ENCODE assay signal across 20 cellular contexts in genomic region chr1:180042994-180043622, GRCh38.
DNase-seq lines count a peak whose midpoint lies in the region; ATAC-seq and TF ChIP-seq lines count a peak whose summit lies in the region.
"Had no signal": no experiment of that assay in that cellular context is flagged by ENCODE, and none has a peak within 500 bp of the region (broad histone marks: within the 10 kb centered on the region; RNA-seq: fewer than 3 reads in every experiment).

No MANE protein-coding gene starts in this region.

- CTCF ChIA-PET in SK-N-SH (lab: Yijun Ruan, JAX): interaction anchor here (1.1 to 1.2 kb wide), 2 partner anchors 9 to 175 kb away, joined by 3 to 5 read pairs; no protein-coding TSS in a partner anchor

- H3K36me3 ChIP-seq in MG63 (peaks cover 42% of the 10 kb centered on the region), osteoblast (ENCODE audit: insufficient read depth, low read length) (peaks cover 39% of the 10 kb centered on the region), MM.1S (replicated peaks; ENCODE audit: insufficient read depth, low read length) (peaks cover 25% of the 10 kb centered on the region), SK-N-SH (replicated peaks in 1 of 2; ENCODE audit: control insufficient read depth in 1 of 2, insufficient read depth in 2 of 2, low read length in 1 of 2) (peaks cover 59% of the 10 kb centered on the region in 2 experiments)

- no peak for TF ChIP-seq EP300 in SK-N-SH (IDR thresholded peaks at IDR 0.05; ENCODE audit: borderline replicate concordance in 1 of 2, low read depth in 1 of 2, low read length in 1 of 2)

- H3K27me3 ChIP-seq in MG63 (no peaks in the 10 kb centered on the region), osteoblast (ENCODE audit: insufficient read depth, low read length) (no peaks in the 10 kb centered on the region), MM.1S (replicated peaks; ENCODE audit: insufficient read depth, low read length) (no peaks in the 10 kb centered on the region), SK-N-SH (ENCODE audit: insufficient read depth) (no peaks in the 10 kb centered on the region)
- H3K27me3 ChIP-seq: right atrium auricular region had no signal

- DNase-seq in EH (ENCODE audit: low read depth): peak; percentile 90
- peak; percentile 68 for DNase-seq in MG63
- DNase-seq in dedifferentiated amniotic fluid mesenchymal stem cell (ENCODE audit: extremely low spot score): peak; percentile 64
- DNase-seq in osteoblast (ENCODE audit: insufficient read length, low spot score, missing footprints): peak; percentile 30
- DNase-seq in MM.1S: no peak
- no peak for DNase-seq in stimulated activated CD4-positive, alpha-beta T cell treated with anti-CD3 and anti-CD28 coated beads, Interleukin-4, amount 100 ng/mL, for 4 hours
- no peak for DNase-seq in SK-N-SH
- DNase-seq: effector memory CD8-positive, alpha-beta T cell; Karpas-422; NCI-H2029; NCI-H69; stimulated activated CD4-positive, alpha-beta T cell treated with anti-CD3 and anti-CD28 coated beads, Interleukin-4, amount 100 ng/mL, for 1 hour; stimulated activated naive B cell treated with anti-CD40 and anti-IgM and Interleukin-4, amounts not matched to agents 10 μg/mL and 1 μg/mL and 100 μg/mL, for 72 hours; T-helper 1 cell had no signal

- H2AFZ ChIP-seq in osteoblast (ENCODE audit: low read length): no peak overlapping the region
- H2AFZ ChIP-seq in MM.1S (ENCODE audit: low read length): no peak overlapping the region
- H2AFZ ChIP-seq in SK-N-SH (ENCODE audit: low read depth): no peak overlapping the region

- TF ChIP-seq CTCF in osteoblast (IDR thresholded peaks at IDR 0.05; ENCODE audit: extremely low read depth, low read depth, low read length) (no peak), MM.1S (IDR thresholded peaks at IDR 0.05; ENCODE audit: low read length) (no peak), SK-N-SH (IDR thresholded peaks at IDR 0.05) (no peak)

- H3K9me3 ChIP-seq in MG63: no peaks in the 10 kb centered on the region
- H3K9me3 ChIP-seq in osteoblast (ENCODE audit: low read depth, low read length): no peaks in the 10 kb centered on the region
- no peaks in the 10 kb centered on the region for H3K9me3 ChIP-seq in MM.1S (replicated peaks; ENCODE audit: insufficient read depth, low read length)
- H3K9me3 ChIP-seq in SK-N-SH: no peaks in the 10 kb centered on the region
- H3K9me3 ChIP-seq: Caco-2, right atrium auricular region had no signal

- ATAC-seq in GM18867 (IDR thresholded peaks at IDR 0.05; ENCODE audit: unreplicated experiment): no peak
- ATAC-seq: effector memory CD8-positive, alpha-beta T cell; left lobe of liver; natural killer cell treated with Interleukin-12 subunit alpha and Interleukin-12 subunit beta and Interleukin-15 and Interleukin-18, amount 100 ng/mL, for 72 hours; Panc1; stimulated activated naive B cell treated with anti-CD40 and anti-IgM and Interleukin-4, amounts not matched to agents 10 μg/mL and 1 μg/mL and 100 μg/mL, for 72 hours had no signal

- H3K4me2 ChIP-seq in osteoblast (ENCODE audit: insufficient read depth, low read length) (peak overlapping the region; percentile 46), MM.1S (ENCODE audit: low read depth, low read length) (no peak overlapping the region), SK-N-SH (no peak overlapping the region)

- H3K27ac ChIP-seq in osteoblast (ENCODE audit: low read depth, low read length) (peak overlapping the region; percentile 74), MM.1S (ENCODE audit: low read length) (no peak overlapping the region), SK-N-SH (ENCODE audit: low read depth in 2 of 2, low read length in 1 of 2) (peak overlapping the region in 1 of 2 experiments; percentile 34; a peak in 1 of 4 replicates)
- H3K27ac ChIP-seq: right atrium auricular region had no signal

- H3F3A ChIP-seq in MM.1S (ENCODE audit: insufficient read depth, low read length): no peaks in the 10 kb centered on the region; the same call in 1 of the 2 replicates
- no peaks in the 10 kb centered on the region for H3F3A ChIP-seq in SK-N-SH (replicated peaks; ENCODE audit: insufficient read depth)

- POLR2A ChIA-PET in SK-N-SH (lab: Yijun Ruan, JAX): no interaction called here

- no peak overlapping the region for H3K4me3 ChIP-seq in MG63
- H3K4me3 ChIP-seq in osteoblast (ENCODE audit: insufficient read depth, low read length): peak overlapping the region; percentile 5
- H3K4me3 ChIP-seq in MM.1S (ENCODE audit: low read length): no peak overlapping the region
- no peak overlapping the region for H3K4me3 ChIP-seq in SK-N-SH (ENCODE audit: low read depth in 2 of 2, low read length in 1 of 2)
- H3K4me3 ChIP-seq: right atrium auricular region had no signal

- no peak overlapping the region for H3K9ac ChIP-seq in MM.1S (ENCODE audit: low read length)
- H3K9ac ChIP-seq in SK-N-SH: no peak overlapping the region

- H3K4me1 ChIP-seq in osteoblast (ENCODE audit: insufficient read depth, low read length): peaks cover 33% of the 10 kb centered on the region
- no peaks in the 10 kb centered on the region for H3K4me1 ChIP-seq in MM.1S (ENCODE audit: low read length)
- no peaks in the 10 kb centered on the region for H3K4me1 ChIP-seq in SK-N-SH (ENCODE audit: control insufficient read depth in 1 of 2, insufficient read depth in 2 of 2, low read depth in 1 of 2, low read length in 1 of 2)
- H3K4me1 ChIP-seq: Caco-2, right atrium auricular region had no signal

- H3K9me2 ChIP-seq in MM.1S (replicated peaks; ENCODE audit: insufficient read depth, low read length) (no peaks in the 10 kb centered on the region), SK-N-SH (no peaks in the 10 kb centered on the region)

- TF ChIP-seq RAD21 in SK-N-SH (IDR thresholded peaks at IDR 0.05; ENCODE audit: low read length): no peak

- 88% methylated on average over 3 of the region's 3 CpGs for WGBS in SK-N-SH (ENCODE audit: low lambda C conversion rate)

- no peaks in the 10 kb centered on the region for H4K20me1 ChIP-seq in osteoblast (ENCODE audit: insufficient read depth, low read length)
- no peaks in the 10 kb centered on the region for H4K20me1 ChIP-seq in MM.1S (ENCODE audit: insufficient read depth, low read length)
- no peaks in the 10 kb centered on the region for H4K20me1 ChIP-seq in SK-N-SH (ENCODE audit: insufficient read depth)

- H3K79me2 ChIP-seq in osteoblast (ENCODE audit: insufficient read depth, low read length) (no peaks in the 10 kb centered on the region), MM.1S (ENCODE audit: low read length) (no peaks in the 10 kb centered on the region), SK-N-SH (ENCODE audit: insufficient read depth) (no peaks in the 10 kb centered on the region)

TF ChIP-seq in SK-N-SH, 30 proteins besides CTCF, POLR2A, EP300 and RAD21 (continues in another document):
- no peak for TF ChIP-seq TCF12 (IDR thresholded peaks at IDR 0.05)
- TF ChIP-seq REST (IDR thresholded peaks at IDR 0.05; ENCODE audit: low read depth, low read length): no peak
- no peak for TF ChIP-seq POLR2AphosphoS5 (IDR thresholded peaks at IDR 0.05; ENCODE audit: low read depth, low read length)
- TF ChIP-seq FOXJ3 (CRISPR knock-in tag; IDR thresholded peaks at IDR 0.05): no peak
- no peak for TF ChIP-seq MAX (IDR thresholded peaks at IDR 0.05; ENCODE audit: low read depth)
- no peak for TF ChIP-seq MEF2A (IDR thresholded peaks at IDR 0.05; ENCODE audit: borderline replicate concordance, low read depth)
- no peak for TF ChIP-seq MXI1 (IDR thresholded peaks at IDR 0.05; ENCODE audit: low read depth, low read length)
- no peak for TF ChIP-seq GATA2 (CRISPR knock-in tag; IDR thresholded peaks at IDR 0.05)
- TF ChIP-seq TEAD4 (IDR thresholded peaks at IDR 0.05; ENCODE audit: borderline replicate concordance, insufficient read depth): no peak
- TF ChIP-seq ZBTB33 (IDR thresholded peaks at IDR 0.05; ENCODE audit: borderline replicate concordance, low read depth): no peak

Comparison
In these comparisons a context has a peak if more than half of its experiments do, and no peak if none do; other contexts are left out.
1. DNase-seq: peak in EH (single experiment), MG63 (single experiment), dedifferentiated amniotic fluid mesenchymal stem cell (single experiment) and osteoblast (single experiment); none in MM.1S (single experiment), stimulated activated CD4-positive, alpha-beta T cell treated with anti-CD3 and anti-CD28 coated beads, Interleukin-4, amount 100 ng/mL, for 4 hours (0 of 2) and SK-N-SH (single experiment).